8 cellular contexts compared by ENCODE assay signal in genomic region chr6:106084973-106085686, GRCh38. TPM values are rescaled to one million over a fixed set of nuclear protein-coding genes. Genes with fewer than 3 reads are reported as not detected.
A peak's percentile ranks its signal among the peaks of the same experiment; 100 is the strongest.
DNase-seq lines count a peak whose midpoint lies in the region; ATAC-seq and TF ChIP-seq lines count a peak whose summit lies in the region.

No MANE protein-coding gene starts in this region.

- H3K4me1 ChIP-seq in left lung, result peaks cover 0 to 62% of the 10 kb centered on the region in 2 donors
- peaks cover 12% of the 10 kb centered on the region for H3K4me1 ChIP-seq in HAP-1

- in situ Hi-C loops in HAP-1 (cut with MboI; ENCODE audit: low sequenced_read_pairs), result no loop called here

- H3K9me3 ChIP-seq in left lung, result no peaks in the 10 kb centered on the region
- no peaks in the 10 kb centered on the region for H3K9me3 ChIP-seq in HAP-1

- H3K9me3 Mint-ChIP-seq in HFFc6, result no peaks in the 10 kb centered on the region

- peak overlapping the region; percentile 77 for H3K27ac Mint-ChIP-seq in HFFc6

- peaks cover 2% of the 10 kb centered on the region; the same call in 1 of the 2 replicates for H3K27me3 Mint-ChIP-seq in HFFc6 (ENCODE audit: insufficient read depth)

- peak overlapping the region; percentile 69 to 87 for H3K27ac ChIP-seq in left lung

- H3K27me3 ChIP-seq in left lung (peaks cover 0 to 45% of the 10 kb centered on the region in 2 donors), HAP-1 (ENCODE audit: low read depth) (no peaks in the 10 kb centered on the region; the same call in 1 of the 2 replicates)

- H3K36me3 ChIP-seq in left lung, result no peaks in the 10 kb centered on the region
- H3K36me3 ChIP-seq in HAP-1 (replicated peaks), result no peaks in the 10 kb centered on the region

- no peak for ATAC-seq in left lung
- ATAC-seq in HG02588 (IDR thresholded peaks at IDR 0.05; ENCODE audit: unreplicated experiment), result no peak

- TF ChIP-seq CTCF in HFFc6 (IDR thresholded peaks at IDR 0.05) (peak; percentile 56), left lung (IDR thresholded peaks at IDR 0.05) (no peak)

- H3K4me1 Mint-ChIP-seq in HFFc6 (ENCODE audit: low read depth), result peaks cover 71% of the 10 kb centered on the region

- intact Hi-C loops in left lung (cut with DNase I), result loop anchor here in 1 of 2 donors (10.0 kb wide), 1 partner anchor 90 kb away; no protein-coding TSS in a partner anchor

- peak; percentile 36 for DNase-seq in AG08396 (ENCODE audit: low spot score)
- peak; percentile 34 for DNase-seq in HFFc6
- peak; percentile 45 for DNase-seq in astrocyte of the hippocampus (ENCODE audit: low read depth, low spot score)
- no peak for DNase-seq in left lung
- no peak for DNase-seq in AG08395 (ENCODE audit: low spot score)
- no peak for DNase-seq in hippocampal formation (lab: John Stamatoyannopoulos, UW)
- DNase-seq in HAP-1 (ENCODE audit: low spot score in 2 of 2), result no peak

- H3K4me3 ChIP-seq in left lung (peak overlapping the region in 1 of 2 donors; percentile 51), HAP-1 (no peak overlapping the region)

- H3K36me3 Mint-ChIP-seq in HFFc6 (ENCODE audit: low read depth), result peaks cover 18% of the 10 kb centered on the region

- H3K4me3 Mint-ChIP-seq in HFFc6, result peak overlapping the region; percentile 91

RNA-seq across cellular contexts. Expression of gene PRDM1, which starts 1.0 kb away (rescaled TPM):
- total RNA-seq in HFFc6 (2021; fragmentation: NEBNext Ultra II Directional; extraction: Animal tissue kit (Norgen Biotek cat#: 25700)), result 10 to 100 TPM in 3 of 6 experiments, 1 to 10 TPM in 3; 8.4 to 12.3 (median 10.3) TPM
- 10 to 100 TPM in 1 of 2 donors, 1 to 10 TPM in 1; 7.9 to 11.1 TPM for total RNA-seq in left lung

Comparison
In these comparisons a context has a peak if more than half of its experiments do, and no peak if none do; other contexts are left out.
1. DNase-seq: peak in AG08396 (single experiment), HFFc6 (single experiment) and astrocyte of the hippocampus (single experiment); none in left lung (0 of 2), AG08395 (single experiment), hippocampal formation (0 of 2) and HAP-1 (0 of 2).